ENCODE assay signal across 23 cellular contexts in the genomic region with DNA sequence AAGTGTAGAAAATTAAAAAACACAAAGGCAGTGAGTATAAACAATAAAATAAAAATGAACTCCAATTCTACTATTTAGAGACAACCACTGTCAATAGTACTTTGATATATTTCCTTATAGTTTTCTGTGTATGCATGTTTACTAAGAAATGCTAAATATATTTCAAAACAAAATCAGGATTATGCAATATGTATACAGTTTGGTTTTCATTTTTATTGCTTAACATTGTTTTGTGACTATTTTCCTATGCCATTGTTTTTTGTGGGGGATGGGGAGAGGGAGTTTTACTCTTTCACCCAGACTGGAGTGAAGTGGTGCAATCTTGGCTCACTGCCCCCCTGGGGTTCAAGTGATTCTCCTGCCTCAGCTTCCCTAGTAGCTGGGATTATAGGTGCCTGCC. TPM values are rescaled to one million over a fixed set of nuclear protein-coding genes. Genes with fewer than 3 reads are reported as not detected.
"Had no signal": no experiment of that assay in that cellular context is flagged by ENCODE, and none has a peak within 500 bp of the region (broad histone marks: within the 10 kb centered on the region; RNA-seq: fewer than 3 reads in every experiment).

No MANE protein-coding gene starts in this region.

- DNase-seq: Kasumi-1, MM.1S, NCI-H1105, NCI-H1436 treated with DMSO at 0.1 percent for 48 hours, NCI-H1694, NCI-H187 treated with DMSO at 0.1 percent for 48 hours, NCI-H2029 treated with DMSO at 0.1 percent for 48 hours, NCI-H2107, NCI-H2227 treated with DMSO at 0.1 percent for 48 hours, NCI-H524, NCI-H69, NCI-H774, Right ventricle myocardium superior, RPMI8226, SIG-M5, SW 1271, T-cell had no signal

- ATAC-seq: T-cell had no signal

- H3K27me3 ChIP-seq: SJSA1 had no signal

- H3K9me3 ChIP-seq: SJSA1 had no signal

- H3K9ac ChIP-seq: KMS-11 had no signal

- H3K36me3 ChIP-seq: SJSA1 had no signal

- H3K4me3 ChIP-seq: SJSA1, SK-N-MC had no signal

- H3K27ac ChIP-seq: HL-60, KMS-11, SJSA1, SK-N-MC had no signal

- H3K4me2 ChIP-seq: KMS-11 had no signal

RNA-seq across cellular contexts. Expression of gene OR2A4, which starts 19.6 kb away (rescaled TPM):
- total RNA-seq: Right ventricle myocardium superior, SJSA1, T-cell had no signal

RNA-seq across cellular contexts. Expression of gene CTAGE9, which starts 29.2 kb away (rescaled TPM):
- total RNA-seq: M059J, NCI-H460, Right ventricle myocardium superior, T-cell had no signal
